ENCODE assay signal across 16 cellular contexts in the genomic region with DNA sequence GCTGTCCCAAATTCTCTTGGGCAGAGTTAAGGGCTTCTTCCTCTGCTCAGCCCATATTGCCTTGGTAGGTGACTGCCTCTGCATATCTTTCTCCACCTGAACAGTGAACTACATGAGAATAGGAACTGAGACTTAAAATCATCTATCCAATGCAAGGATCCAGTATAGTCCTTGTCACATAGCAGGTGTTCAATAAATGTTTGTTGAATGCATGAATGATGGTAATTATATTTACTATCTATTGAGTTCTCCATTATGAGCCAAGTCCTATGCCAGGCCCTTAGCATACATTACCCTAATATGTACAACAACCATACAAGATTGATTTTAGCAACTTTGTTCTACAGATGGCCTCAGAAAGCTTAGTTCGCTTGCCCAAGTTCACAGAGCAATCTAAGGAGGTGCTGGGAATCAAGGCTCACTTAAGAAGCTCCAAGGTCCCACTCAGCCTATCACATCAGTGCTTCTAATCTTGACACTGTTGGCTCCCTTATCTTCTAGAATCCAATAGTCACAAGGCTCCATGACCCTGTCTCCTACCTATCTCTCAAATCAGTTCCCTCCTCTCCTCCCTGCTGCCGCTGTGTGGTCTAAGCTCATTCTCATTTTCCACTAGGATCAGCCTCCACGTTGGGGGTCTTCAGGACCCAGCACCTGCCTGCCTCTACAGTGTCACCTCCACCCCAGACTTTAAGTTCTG. TPM values are rescaled to one million over a fixed set of nuclear protein-coding genes. Genes with fewer than 3 reads are reported as not detected.
DNase-seq lines count a peak whose midpoint lies in the region; ATAC-seq and TF ChIP-seq lines count a peak whose summit lies in the region.
"Had no signal": no experiment of that assay in that cellular context is flagged by ENCODE, and none has a peak within 500 bp of the region (broad histone marks: within the 10 kb centered on the region; RNA-seq: fewer than 3 reads in every experiment).

No MANE protein-coding gene starts in this region.

- H3K4me1 Mint-ChIP-seq in brain, result peaks cover 70% of the 10 kb centered on the region
- H3K4me1 Mint-ChIP-seq in T-helper 2 cell treated with Interferon-gamma antibody and Interleukin-4, amounts not matched to agents 5 μg/mL and 100 μg/mL, for 36 hours (ENCODE audit: low read depth), result peaks cover 2% of the 10 kb centered on the region

- no peak overlapping the region for H3K4me3 ChIP-seq in HEK293 (ENCODE audit: low read depth, low read length)
- H3K4me3 ChIP-seq in osteoblast (ENCODE audit: insufficient read depth, low read length), result no peak overlapping the region
- no peak overlapping the region for H3K4me3 ChIP-seq in A673 (ENCODE audit: low read depth, low read length, poor library complexity, severe bottlenecking)
- H3K4me3 ChIP-seq: A549, HAP-1 had no signal

- peaks cover 32% of the 10 kb centered on the region for H3K27me3 ChIP-seq in osteoblast (ENCODE audit: insufficient read depth, low read length)
- no peaks in the 10 kb centered on the region for H3K27me3 ChIP-seq in A673 (replicated peaks; ENCODE audit: insufficient read depth, low read depth, low read length, poor library complexity)

- H3K9me3 ChIP-seq in HEK293 (ENCODE audit: control insufficient read depth, insufficient read depth, low read depth, low read length) (no peaks in the 10 kb centered on the region), osteoblast (ENCODE audit: low read depth, low read length) (no peaks in the 10 kb centered on the region), A673 (ENCODE audit: low read depth, low read length, poor library complexity, severe bottlenecking) (no peaks in the 10 kb centered on the region)
- H3K9me3 ChIP-seq: A549, HAP-1 had no signal

- CTCF ChIA-PET in HEK293 (lab: Yijun Ruan, JAX) (interaction anchor here (1.1 to 10.9 kb wide), 4 partner anchors 16 to 105 kb away, joined by 4 to 107 read pairs (median 14); no protein-coding TSS in a partner anchor), A673 (lab: Charles Lee) (no interaction called here)

- H3K27ac Mint-ChIP-seq in brain, result peak overlapping the region in 3 of 5 experiments; percentile 16 to 77 (median 66)
- no peak overlapping the region for H3K27ac Mint-ChIP-seq in T-helper 2 cell treated with Interferon-gamma antibody and Interleukin-4, amounts not matched to agents 5 μg/mL and 100 μg/mL, for 36 hours
- H3K27ac Mint-ChIP-seq: HFFc6 had no signal

- H3K27ac ChIP-seq in HEK293 (ENCODE audit: extremely low read depth, low read depth, low read length), result no peak overlapping the region
- no peak overlapping the region for H3K27ac ChIP-seq in osteoblast (ENCODE audit: low read depth, low read length)
- no peak overlapping the region for H3K27ac ChIP-seq in A673 (ENCODE audit: low read depth, low read length, poor library complexity, severe bottlenecking)
- H3K27ac ChIP-seq: A549 had no signal

- TF ChIP-seq CTCF in HEK293 (tag by site-specific recombination; IDR thresholded peaks at IDR 0.05) (no peak), brain (conservative IDR thresholded peaks at IDR 0.05) (no peak), osteoblast (IDR thresholded peaks at IDR 0.05; ENCODE audit: extremely low read depth, low read depth, low read length) (no peak), A673 (conservative IDR thresholded peaks at IDR 0.05; ENCODE audit: low read depth, low read length) (no peak)

- no peaks in the 10 kb centered on the region for H3K79me2 ChIP-seq in osteoblast (ENCODE audit: insufficient read depth, low read length)

- no peaks in the 10 kb centered on the region for H4K20me1 ChIP-seq in osteoblast (ENCODE audit: insufficient read depth, low read length)

- no peak for ATAC-seq in GM19023 (IDR thresholded peaks at IDR 0.05; ENCODE audit: unreplicated experiment)
- ATAC-seq: A549 had no signal

- H3K36me3 ChIP-seq in HEK293 (ENCODE audit: control insufficient read depth in 2 of 2, insufficient read depth in 1 of 2, low read length in 2 of 2) (no peaks in the 10 kb centered on the region), osteoblast (ENCODE audit: insufficient read depth, low read length) (no peaks in the 10 kb centered on the region), A673 (ENCODE audit: insufficient read depth, low read length, poor library complexity, severe bottlenecking) (no peaks in the 10 kb centered on the region)
- H3K36me3 ChIP-seq: HAP-1 had no signal

- H2AFZ ChIP-seq in osteoblast (ENCODE audit: low read length), result no peak overlapping the region

- peaks cover 0 to 7% (median 0%) of the 10 kb centered on the region in 5 experiments for H3K9me3 Mint-ChIP-seq in brain
- no peaks in the 10 kb centered on the region for H3K9me3 Mint-ChIP-seq in T-helper 2 cell treated with Interferon-gamma antibody and Interleukin-4, amounts not matched to agents 5 μg/mL and 100 μg/mL, for 36 hours
- H3K9me3 Mint-ChIP-seq: HFFc6 had no signal

- H3K27me3 Mint-ChIP-seq in brain, result peaks cover 6% of the 10 kb centered on the region
- peaks cover 29% of the 10 kb centered on the region for H3K27me3 Mint-ChIP-seq in T-helper 2 cell treated with Interferon-gamma antibody and Interleukin-4, amounts not matched to agents 5 μg/mL and 100 μg/mL, for 36 hours (ENCODE audit: low read depth)

- H3K4me1 ChIP-seq in HEK293 (ENCODE audit: control insufficient read depth, insufficient read depth, low read length) (peaks cover 6% of the 10 kb centered on the region), osteoblast (ENCODE audit: insufficient read depth, low read length) (peaks cover 4% of the 10 kb centered on the region), A673 (ENCODE audit: insufficient read depth, low read length, poor library complexity, severe bottlenecking) (peaks cover 20% of the 10 kb centered on the region)
- H3K4me1 ChIP-seq: HAP-1 had no signal

- intact Hi-C loops in A673 (cut with micrococcal nuclease; ENCODE audit: unreplicated experiment) (no loop called here), posterior vena cava (cut with DNase I) (no loop called here)

- no TSS peak for BruUV-seq in A673 (replicated peaks; lab: Mats Ljungman, UMichigan)

- no peak overlapping the region for H3K4me3 Mint-ChIP-seq in brain
- no peak overlapping the region for H3K4me3 Mint-ChIP-seq in T-helper 2 cell treated with Interferon-gamma antibody and Interleukin-4, amounts not matched to agents 5 μg/mL and 100 μg/mL, for 36 hours
- H3K4me3 Mint-ChIP-seq: HFFc6 had no signal

- H3K4me2 ChIP-seq in osteoblast (ENCODE audit: insufficient read depth, low read length), result no peak overlapping the region
- H3K4me2 ChIP-seq: A549 had no signal

- DNase-seq in medulla oblongata (ENCODE audit: extremely low spot score) (peak; percentile 2), osteoblast (ENCODE audit: insufficient read length, low spot score, missing footprints) (peak; percentile 53), A673 (ENCODE audit: low spot score) (no peak), posterior vena cava (ENCODE audit: low spot score) (no peak)
- DNase-seq in T-helper 2 cell treated with Interferon-gamma antibody and Interleukin-4, amounts not matched to agents 5 μg/mL and 100 μg/mL, for 36 hours (ENCODE audit: low spot score), result no peak
- DNase-seq: Calu3, DMS 273 treated with DMSO at 0.1 percent for 48 hours, GOT3, HFFc6, IMR-90, KBM-7 had no signal

- POLR2A ChIA-PET in HEK293 (lab: Yijun Ruan, JAX), result interaction anchor here (1.6 kb wide), 1 partner anchor 15 kb away, joined by 3 read pairs; no protein-coding TSS in a partner anchor
- POLR2A ChIA-PET in A673 (lab: Charles Lee; ENCODE audit: low non-redundant PET), result no interaction called here

- no peaks in the 10 kb centered on the region for H3K36me3 Mint-ChIP-seq in brain
- H3K36me3 Mint-ChIP-seq in T-helper 2 cell treated with Interferon-gamma antibody and Interleukin-4, amounts not matched to agents 5 μg/mL and 100 μg/mL, for 36 hours (ENCODE audit: low read depth), result no peaks in the 10 kb centered on the region

TF ChIP-seq in HEK293, 187 proteins besides CTCF, POLR2A, EP300 and RAD21:
- TF ChIP-seq ZNF664 (tag by site-specific recombination; IDR thresholded peaks at IDR 0.05), result peak; percentile 67; the same call in 1 of the 2 replicates
- no peak for TF ChIP-seq MZF1 (tag by site-specific recombination; IDR thresholded peaks at IDR 0.05; ENCODE audit: borderline replicate concordance)
- TF ChIP-seq, protein P1, sequence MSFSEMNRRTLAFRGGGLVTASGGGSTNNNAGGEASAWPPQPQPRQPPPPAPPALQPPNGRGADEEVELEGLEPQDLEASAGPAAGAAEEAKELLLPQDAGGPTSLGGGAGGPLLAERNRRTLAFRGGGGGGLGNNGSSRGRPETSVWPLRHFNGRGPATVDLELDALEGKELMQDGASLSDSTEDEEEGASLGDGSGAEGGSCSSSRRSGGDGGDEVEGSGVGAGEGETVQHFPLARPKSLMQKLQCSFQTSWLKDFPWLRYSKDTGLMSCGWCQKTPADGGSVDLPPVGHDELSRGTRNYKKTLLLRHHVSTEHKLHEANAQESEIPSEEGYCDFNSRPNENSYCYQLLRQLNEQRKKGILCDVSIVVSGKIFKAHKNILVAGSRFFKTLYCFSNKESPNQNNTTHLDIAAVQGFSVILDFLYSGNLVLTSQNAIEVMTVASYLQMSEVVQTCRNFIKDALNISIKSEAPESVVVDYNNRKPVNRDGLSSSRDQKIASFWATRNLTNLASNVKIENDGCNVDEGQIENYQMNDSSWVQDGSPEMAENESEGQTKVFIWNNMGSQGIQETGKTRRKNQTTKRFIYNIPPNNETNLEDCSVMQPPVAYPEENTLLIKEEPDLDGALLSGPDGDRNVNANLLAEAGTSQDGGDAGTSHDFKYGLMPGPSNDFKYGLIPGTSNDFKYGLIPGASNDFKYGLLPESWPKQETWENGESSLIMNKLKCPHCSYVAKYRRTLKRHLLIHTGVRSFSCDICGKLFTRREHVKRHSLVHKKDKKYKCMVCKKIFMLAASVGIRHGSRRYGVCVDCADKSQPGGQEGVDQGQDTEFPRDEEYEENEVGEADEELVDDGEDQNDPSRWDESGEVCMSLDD (tag by site-specific recombination; IDR thresholded peaks at IDR 0.05), result no peak
- no peak for TF ChIP-seq KLF16 (tag by site-specific recombination; IDR thresholded peaks at IDR 0.05)
- no peak for TF ChIP-seq ZNF121 (tag by site-specific recombination; IDR thresholded peaks at IDR 0.05)

RNA-seq across cellular contexts. Expression of gene CDK18, which starts 2.2 kb away (rescaled TPM):
- 73.1 TPM for polyA plus RNA-seq in brain (ENCODE audit: insufficient read depth, low read depth, low replicate concordance)
- 0.29 and 0.72 TPM in 2 replicates for total RNA-seq in osteoblast
- total RNA-seq in A673 (2021), result 9.2 and 29.3 TPM in 2 replicates
- 1 to 10 TPM; 5.8 to 5.9 TPM for total RNA-seq in posterior vena cava

RNA-seq across cellular contexts. Expression of gene BLACAT1, which starts 46.4 kb away (rescaled TPM):
- polyA plus RNA-seq in brain (ENCODE audit: insufficient read depth, low read depth, low replicate concordance), result 0.10 TPM
- total RNA-seq in osteoblast (not detected in 2 replicates), A673 (2021) (0.45 and 2.0 TPM in 2 replicates), posterior vena cava (not detected)
- total RNA-seq: HFFc6 had no signal

Comparison
In these comparisons a context has a peak if more than half of its experiments do, and no peak if none do; other contexts are left out.
1. DNase-seq: peak in medulla oblongata (single experiment) and osteoblast (single experiment); none in A673 (single experiment), T-helper 2 cell treated with Interferon-gamma antibody and Interleukin-4, amounts not matched to agents 5 μg/mL and 100 μg/mL, for 36 hours (single experiment) and posterior vena cava (single experiment).